ENCODE assay signal across 9 cellular contexts in genomic region chr5:9546973-9547947, GRCh38. TPM values are rescaled to one million over a fixed set of nuclear protein-coding genes. Genes with fewer than 3 reads are reported as not detected.
DNase-seq lines count a peak whose midpoint lies in the region; ATAC-seq and TF ChIP-seq lines count a peak whose summit lies in the region.
"Had no signal": no experiment of that assay in that cellular context is flagged by ENCODE, and none has a peak within 500 bp of the region (broad histone marks: within the 10 kb centered on the region; RNA-seq: fewer than 3 reads in every experiment).

No MANE protein-coding gene starts in this region.

- peaks cover 31 to 53% of the 10 kb centered on the region in 2 donors for H3K27me3 Mint-ChIP-seq in stimulated activated naive B cell treated with anti-CD40 and anti-IgM and Interleukin-4, amounts not matched to agents 10 μg/mL and 1 μg/mL and 100 μg/mL, for 72 hours

- TF ChIP-seq CTCF in choroid plexus epithelial cell (conservative IDR thresholded peaks at IDR 0.05; ENCODE audit: low read depth, low read length) (no peak), OCI-LY7 (conservative IDR thresholded peaks at IDR 0.05; ENCODE audit: low read length) (no peak)

- no peaks in the 10 kb centered on the region for H4K20me1 ChIP-seq in OCI-LY7 (ENCODE audit: insufficient read depth, low read length)

- H3K27ac ChIP-seq in stomach smooth muscle (ENCODE audit: low read length) (no peak overlapping the region), OCI-LY7 (ENCODE audit: low read depth, low read length, poor library complexity, severe bottlenecking) (no peak overlapping the region)

- H3K9me3 ChIP-seq in stomach smooth muscle (ENCODE audit: control insufficient read depth in 2 of 2, low read length in 2 of 2) = no peaks in the 10 kb centered on the region
- H3K9me3 ChIP-seq in OCI-LY7 (ENCODE audit: low read length) = no peaks in the 10 kb centered on the region

- H3K27me3 ChIP-seq in stomach smooth muscle (ENCODE audit: control insufficient read depth in 1 of 2, insufficient read depth in 2 of 2, low read length in 2 of 2) = peaks cover 0 to 2% of the 10 kb centered on the region in 2 donors

- POLR2A ChIA-PET in OCI-LY7 (lab: Charles Lee) = no interaction called here

- H3K9me3 Mint-ChIP-seq in stimulated activated naive B cell treated with anti-CD40 and anti-IgM and Interleukin-4, amounts not matched to agents 10 μg/mL and 1 μg/mL and 100 μg/mL, for 72 hours = peaks cover 0 to 2% of the 10 kb centered on the region in 2 donors
- H3K9me3 Mint-ChIP-seq: stimulated activated naive CD8-positive, alpha-beta T cell treated with anti-CD3 and anti-CD28 coated beads, Interleukin-15, Interleukin-2, amounts not matched to agents 100 ng/mL and 50 ng/mL, for 24 hours had no signal

- CTCF ChIA-PET in OCI-LY7 (lab: Charles Lee; ENCODE audit: unreplicated experiment) = no interaction called here

- no peaks in the 10 kb centered on the region for H3K9me2 ChIP-seq in OCI-LY7 (ENCODE audit: insufficient read depth, low read length)

- H3K79me2 ChIP-seq in OCI-LY7 (ENCODE audit: insufficient read depth, low read depth, low read length) = no peaks in the 10 kb centered on the region

- H3K4me3 Mint-ChIP-seq in stimulated activated naive B cell treated with anti-CD40 and anti-IgM and Interleukin-4, amounts not matched to agents 10 μg/mL and 1 μg/mL and 100 μg/mL, for 72 hours = no peak overlapping the region

- intact Hi-C loops in OCI-LY7 (cut with micrococcal nuclease; ENCODE audit: unreplicated experiment) = no loop called here

- BruUV-seq in OCI-LY7 (replicated peaks; lab: Mats Ljungman, UMichigan) = no TSS peak

- H3K27ac Mint-ChIP-seq in stimulated activated naive B cell treated with anti-CD40 and anti-IgM and Interleukin-4, amounts not matched to agents 10 μg/mL and 1 μg/mL and 100 μg/mL, for 72 hours = no peak overlapping the region
- H3K27ac Mint-ChIP-seq: stimulated activated naive CD8-positive, alpha-beta T cell treated with anti-CD3 and anti-CD28 coated beads, Interleukin-15, Interleukin-2, amounts not matched to agents 100 ng/mL and 50 ng/mL, for 24 hours had no signal

- peaks cover 10 to 19% of the 10 kb centered on the region in 2 donors for H3K4me1 Mint-ChIP-seq in stimulated activated naive B cell treated with anti-CD40 and anti-IgM and Interleukin-4, amounts not matched to agents 10 μg/mL and 1 μg/mL and 100 μg/mL, for 72 hours

- peak overlapping the region in 1 of 2 donors; percentile 40 for H3K9ac ChIP-seq in stomach smooth muscle (ENCODE audit: low read length in 2 of 2)

- no peaks in the 10 kb centered on the region for H3K36me3 ChIP-seq in stomach smooth muscle (ENCODE audit: control insufficient read depth in 2 of 2, insufficient read depth in 2 of 2, low read length in 2 of 2)
- H3K36me3 ChIP-seq in OCI-LY7 (ENCODE audit: insufficient read depth, low read length) = no peaks in the 10 kb centered on the region

- ATAC-seq in stimulated activated naive B cell treated with anti-CD40 and anti-IgM and Interleukin-4, amounts not matched to agents 10 μg/mL and 1 μg/mL and 100 μg/mL, for 72 hours (replicated peaks) = no peak
- ATAC-seq in activated CD4-positive, CD25-positive, alpha-beta regulatory T cell treated with anti-CD3 and anti-CD28 coated beads, Interleukin-2, amount 50 U/mL, for 24 hours = no peak
- no peak for ATAC-seq in HG03521 (IDR thresholded peaks at IDR 0.05; ENCODE audit: unreplicated experiment)

- H3K4me1 ChIP-seq in stomach smooth muscle (ENCODE audit: control insufficient read depth, insufficient read depth, low read length) (peaks cover 28% of the 10 kb centered on the region), OCI-LY7 (ENCODE audit: insufficient read depth, low read length, poor library complexity, severe bottlenecking) (no peaks in the 10 kb centered on the region)

- no peak overlapping the region for H2AFZ ChIP-seq in OCI-LY7 (ENCODE audit: low read length)

- H3K4me3 ChIP-seq in choroid plexus epithelial cell (ENCODE audit: low read depth, low read length) = peak overlapping the region; percentile 86
- peak overlapping the region; percentile 56 to 77 for H3K4me3 ChIP-seq in stomach smooth muscle (ENCODE audit: low read length in 2 of 2)
- H3K4me3 ChIP-seq in OCI-LY7 (ENCODE audit: low read depth, low read length, poor library complexity, severe bottlenecking) = no peak overlapping the region

- H3K4me2 ChIP-seq in OCI-LY7 (ENCODE audit: low read length) = no peak overlapping the region

- H3K36me3 Mint-ChIP-seq in stimulated activated naive B cell treated with anti-CD40 and anti-IgM and Interleukin-4, amounts not matched to agents 10 μg/mL and 1 μg/mL and 100 μg/mL, for 72 hours = no peaks in the 10 kb centered on the region

- peak; percentile 85 for DNase-seq in HS-27A (ENCODE audit: low read depth)
- peak; percentile 74 for DNase-seq in choroid plexus epithelial cell (ENCODE audit: low read depth)
- peak; percentile 52 for DNase-seq in kidney glomerular epithelial cell (lab: John Stamatoyannopoulos, UW)
- DNase-seq in stimulated activated naive B cell treated with anti-CD40 and anti-IgM and Interleukin-4, amounts not matched to agents 10 μg/mL and 1 μg/mL and 100 μg/mL, for 72 hours = no peak
- no peak for DNase-seq in OCI-LY7 (ENCODE audit: low spot score)

RNA-seq across cellular contexts. Expression of gene SEMA5A, which starts 1.4 kb away (rescaled TPM):
- not detected in 2 replicates for total RNA-seq in OCI-LY7 (2014; rRNA removed; shearing (Covaris generic))
- not detected in 2 replicates for total RNA-seq in OCI-LY7 (2022)

Comparison
In these comparisons a context has a peak if more than half of its experiments do, and no peak if none do; other contexts are left out.
1. DNase-seq: peak in HS-27A (single experiment), choroid plexus epithelial cell (single experiment) and kidney glomerular epithelial cell (single experiment); none in stimulated activated naive B cell treated with anti-CD40 and anti-IgM and Interleukin-4, amounts not matched to agents 10 μg/mL and 1 μg/mL and 100 μg/mL, for 72 hours (single experiment) and OCI-LY7 (single experiment).